Comparison of ENCODE assay signal across 8 cellular contexts in the genomic region with DNA sequence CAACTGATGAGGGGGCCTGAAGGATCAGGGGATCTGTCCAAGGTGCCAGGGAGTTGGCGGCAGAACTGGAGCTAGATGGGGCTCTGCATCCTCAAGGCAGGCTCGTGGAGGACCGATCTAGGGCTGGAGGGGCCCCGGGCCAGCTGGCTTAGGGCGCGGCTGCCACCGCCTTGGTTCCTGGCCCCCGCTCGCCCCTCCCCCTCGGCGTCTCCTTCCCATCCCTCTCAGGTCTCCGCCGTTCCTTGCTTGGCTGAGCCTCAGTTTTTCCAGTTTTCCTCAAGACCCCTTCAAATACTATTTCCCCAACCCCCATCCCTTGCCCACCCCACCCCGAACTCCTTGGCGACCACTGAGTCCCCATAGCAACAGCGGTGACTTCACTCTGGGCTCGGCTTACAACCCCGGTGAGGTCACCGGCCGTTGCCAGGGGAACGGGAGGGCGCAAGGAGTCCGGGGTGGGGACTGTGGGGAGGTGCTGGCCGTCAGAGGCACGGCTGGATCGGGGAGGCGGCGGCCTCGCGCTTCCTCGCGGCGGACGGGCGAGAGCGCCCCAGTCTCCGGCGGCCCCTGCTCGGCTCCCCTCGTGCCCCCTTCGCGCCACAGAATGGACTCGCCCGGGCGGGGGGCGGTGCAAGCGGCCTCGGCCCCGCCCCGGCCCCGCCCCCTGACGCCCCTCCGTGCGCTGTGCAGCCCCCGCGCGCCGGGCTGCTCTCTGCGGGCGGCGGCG. TPM values are rescaled to one million over a fixed set of nuclear protein-coding genes. Genes with fewer than 3 reads are reported as not detected.
DNase-seq lines count a peak whose midpoint lies in the region; ATAC-seq and TF ChIP-seq lines count a peak whose summit lies in the region.

No MANE protein-coding gene starts in this region.

- peaks cover 18% of the 10 kb centered on the region for H3K4me1 ChIP-seq in effector memory CD4-positive, alpha-beta T cell (ENCODE audit: control insufficient read depth, insufficient read depth, low read length, poor library complexity, severe bottlenecking)
- peaks cover 4 to 10% of the 10 kb centered on the region in 2 donors for H3K4me1 ChIP-seq in lung (ENCODE audit: control insufficient read depth in 2 of 2, insufficient read depth in 2 of 2, low read length in 2 of 2)

- ATAC-seq in HG03159 (IDR thresholded peaks at IDR 0.05; ENCODE audit: unreplicated experiment) (peak; percentile 57), lung (ENCODE audit: insufficient read depth, low FRiP score) (peak; percentile 83), HG03097 (IDR thresholded peaks at IDR 0.05; ENCODE audit: low FRiP score, unreplicated experiment) (no peak)

- peaks cover 25% of the 10 kb centered on the region for H3K27me3 ChIP-seq in effector memory CD4-positive, alpha-beta T cell (replicated peaks; ENCODE audit: control insufficient read depth, insufficient read depth, low read length, poor library complexity, severe bottlenecking)
- no peaks in the 10 kb centered on the region for H3K27me3 ChIP-seq in lung (ENCODE audit: control insufficient read depth, insufficient read depth)

- peak overlapping the region; percentile 50 for H3K4me3 ChIP-seq in effector memory CD4-positive, alpha-beta T cell (ENCODE audit: insufficient read depth, low read depth, low read length, poor library complexity, severe bottlenecking)
- H3K4me3 ChIP-seq in lung = no peak overlapping the region

- no peaks in the 10 kb centered on the region for H3K9me3 ChIP-seq in effector memory CD4-positive, alpha-beta T cell (ENCODE audit: control insufficient read depth, low read length)
- H3K9me3 ChIP-seq in lung (ENCODE audit: control insufficient read depth in 2 of 2, insufficient read depth in 1 of 2, low read length in 1 of 2) = no peaks in the 10 kb centered on the region

- H3K36me3 ChIP-seq in effector memory CD4-positive, alpha-beta T cell (ENCODE audit: control insufficient read depth, insufficient read depth, low read length) = no peaks in the 10 kb centered on the region
- H3K36me3 ChIP-seq in lung (ENCODE audit: control insufficient read depth in 2 of 2, insufficient read depth in 2 of 2, low read length in 2 of 2) = peaks cover 0 to 2% of the 10 kb centered on the region in 2 donors

- H3K27ac ChIP-seq in effector memory CD4-positive, alpha-beta T cell (ENCODE audit: insufficient read depth, low read length, poor library complexity, severe bottlenecking) = no peak overlapping the region
- H3K27ac ChIP-seq in lung (ENCODE audit: low read depth in 1 of 2, low read length in 1 of 2) = no peak overlapping the region

- TF ChIP-seq CTCF in GM10248 (IDR thresholded peaks at IDR 0.05; ENCODE audit: control extremely low read depth, extremely low read depth, low read depth, missing control alignments) (no peak), lung (IDR thresholded peaks at IDR 0.05; ENCODE audit: control extremely low read depth, extremely low read depth) (no peak)

- POLR2A ChIA-PET in GM10248 (lab: Yijun Ruan, JAX) = interaction anchor here (1.0 kb wide), 1 partner anchor 15 kb away, joined by 3 read pairs; no protein-coding TSS in a partner anchor

- WGBS in lung, 2 donors = 0 to 1% methylated on average over 47 to 62 of the region's 62 CpGs

- DNase-seq in GM10248 (ENCODE audit: extremely low spot score) (peak; percentile 83), NCI-H526 (lab: John Stamatoyannopoulos, UW) (peak; percentile 44 to 87), lung (ENCODE audit: low spot score) (peak; percentile 82)
- DNase-seq in activated CD8-positive, alpha-beta memory T cell treated with anti-CD3 and anti-CD28 coated beads for 24 hours = peak; percentile 86
- peak; percentile 32 to 54 (median 43) for DNase-seq in effector memory CD4-positive, alpha-beta T cell
- peak; percentile 48 to 56 for DNase-seq in stimulated activated CD4-positive, alpha-beta T cell treated with anti-CD3 and anti-CD28 coated beads, Interleukin-4, amount 100 ng/mL, for 48 hours (ENCODE audit: low read depth in 2 of 2)

- CTCF ChIA-PET in GM10248 (lab: Yijun Ruan, JAX) = interaction anchor here (1.1 kb wide), 1 partner anchor 40 kb away, joined by 3 read pairs; no protein-coding TSS in a partner anchor

RNA-seq across cellular contexts. Expression of a gene that starts 7.5 kb away (rescaled TPM):
- under 1 TPM; 0.51 to 0.67 TPM for total RNA-seq in lung
- under 1 TPM; 0.15 to 0.28 TPM for polyA plus RNA-seq in lung

RNA-seq across cellular contexts. Expression of a gene that starts 14.2 kb away (rescaled TPM):
- total RNA-seq in lung = 10 to 100 TPM in 1 of 2 donors, 1 to 10 TPM in 1; 5.1 to 15.4 TPM
- 1 to 10 TPM; 4.7 to 6.3 TPM for polyA plus RNA-seq in lung

RNA-seq across cellular contexts. Expression of a gene that starts 18.1 kb away (rescaled TPM):
- total RNA-seq in lung = 10 to 100 TPM; 14.2 to 34.8 TPM
- 10 to 100 TPM; 36.9 to 38.2 TPM for polyA plus RNA-seq in lung

RNA-seq across cellular contexts. Expression of a gene that starts 22.8 kb away (rescaled TPM):
- total RNA-seq in lung = 10 to 100 TPM in 1 of 2 donors, 1 to 10 TPM in 1; 2.4 to 16.3 TPM
- 10 to 100 TPM; 12.8 to 18.4 TPM for polyA plus RNA-seq in lung

RNA-seq across cellular contexts. Expression of a gene that starts 52.3 kb away (rescaled TPM):
- total RNA-seq in lung = 10 to 100 TPM; 51.5 to 55.0 TPM
- polyA plus RNA-seq in lung = 10 to 100 TPM; 16.2 to 16.9 TPM
